In the genomic region with DNA sequence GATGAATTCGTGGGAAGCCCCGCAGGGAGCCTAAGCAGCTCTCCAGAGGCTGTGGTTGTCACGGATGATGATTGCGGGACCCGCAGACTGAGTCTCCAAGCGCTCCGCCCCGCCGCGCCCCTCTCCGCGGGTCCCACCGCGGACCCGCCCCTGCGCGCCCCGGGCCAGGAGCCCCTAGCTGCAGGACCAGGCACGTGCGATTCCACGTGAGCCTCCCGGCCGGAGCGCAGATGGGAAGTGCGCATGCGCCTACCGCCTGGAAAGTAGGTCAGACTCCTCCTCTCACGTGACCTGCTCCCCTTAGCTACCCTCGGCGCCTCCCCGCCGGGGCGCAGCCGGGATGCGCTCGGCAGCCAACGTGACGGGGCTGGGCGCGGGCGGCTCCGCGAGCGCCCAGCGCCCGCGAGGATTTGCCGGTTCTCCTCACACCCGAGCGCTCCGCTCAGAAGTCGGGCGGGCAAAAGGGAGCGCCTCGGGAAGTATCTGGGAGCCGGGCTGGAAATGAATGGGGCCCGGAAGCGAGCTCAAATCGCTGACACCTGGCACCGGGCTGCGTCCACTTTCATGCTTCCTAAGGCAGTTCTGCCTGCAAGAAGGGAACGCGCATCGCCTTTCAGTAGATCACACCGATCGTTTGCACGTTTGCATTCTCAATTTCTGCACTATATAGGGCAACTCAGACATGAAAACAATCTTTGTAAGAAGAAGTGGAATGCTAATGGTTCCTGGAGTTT, we compare ENCODE assay signal across 1 cellular context.
TF ChIP-seq lines count a peak whose summit lies in the region.

No MANE protein-coding gene starts in this region.

TF ChIP-seq in K562, 482 proteins besides CTCF, POLR2A, EP300 and RAD21 (continued from another document):
- TF ChIP-seq UBTF (IDR thresholded peaks at IDR 0.05; ENCODE audit: borderline replicate concordance in 1 of 2, low read depth in 2 of 2, low read length in 2 of 2) = 0 out of 4 replicates have a peak, but pooled peaks of 1 of the 2 experiments have one; percentile 48
- TF ChIP-seq NFYB (IDR thresholded peaks at IDR 0.05; ENCODE audit: extremely low read depth, insufficient read length) = no peak
- TF ChIP-seq LEF1 (IDR thresholded peaks at IDR 0.05) = no peak
- TF ChIP-seq MAZ (CRISPR knock-in tag; conservative IDR thresholded peaks at IDR 0.05 in 1 of 2, IDR thresholded peaks at IDR 0.05 in 1 of 2) = no peak
- no peak for TF ChIP-seq ZNF696 (CRISPR knock-in tag; conservative IDR thresholded peaks at IDR 0.05)
- TF ChIP-seq RERE (CRISPR knock-in tag; IDR thresholded peaks at IDR 0.05; ENCODE audit: borderline replicate concordance) = no peak
- TF ChIP-seq MYC (IDR thresholded peaks at IDR 0.05; ENCODE audit: low read depth, low read length) = peak; percentile 87
- no peak for TF ChIP-seq MYC (CRISPR knock-in tag; IDR thresholded peaks at IDR 0.05; ENCODE audit: borderline replicate concordance, low read depth)
- TF ChIP-seq ZNF146 (CRISPR knock-in tag; IDR thresholded peaks at IDR 0.05; ENCODE audit: unreplicated experiment) = no peak
- no peak for TF ChIP-seq RBM15 (IDR thresholded peaks at IDR 0.05; ENCODE audit: insufficient read depth, low read length)
TF ChIP-seq in K562: peak in this region for 66.
